8 cellular contexts compared by ENCODE assay signal in genomic region chr17:1715803-1716075, GRCh38. TPM values are rescaled to one million over a fixed set of nuclear protein-coding genes. Genes with fewer than 3 reads are reported as not detected.
DNase-seq lines count a peak whose midpoint lies in the region; ATAC-seq and TF ChIP-seq lines count a peak whose summit lies in the region.

No MANE protein-coding gene starts in this region.

- ATAC-seq in heart left ventricle (no peak), Right ventricle myocardium superior (ENCODE audit: poor library complexity) (no peak)

- H3K27me3 ChIP-seq in heart left ventricle = no peaks in the 10 kb centered on the region
- no peaks in the 10 kb centered on the region for H3K27me3 ChIP-seq in breast epithelium
- no peaks in the 10 kb centered on the region for H3K27me3 ChIP-seq in vagina

- TF ChIP-seq POLR2A in heart left ventricle (IDR thresholded peaks at IDR 0.05) = no peak
- TF ChIP-seq POLR2A in breast epithelium (IDR thresholded peaks at IDR 0.05) = no peak
- no peak for TF ChIP-seq POLR2A in vagina (IDR thresholded peaks at IDR 0.05)

- no peak for DNase-seq in heart left ventricle
- DNase-seq in Right ventricle myocardium superior = no peak
- DNase-seq in breast epithelium (ENCODE audit: low spot score in 2 of 2) = no peak
- no peak for DNase-seq in mesothelial cell of epicardium (ENCODE audit: low spot score in 2 of 2, unreplicated experiment in 2 of 2)
- peak in 1 of 2 donors; percentile 87 for DNase-seq in vagina (ENCODE audit: extremely low spot score in 2 of 2)
- DNase-seq in SK-N-DZ (ENCODE audit: low spot score) = no peak
- no peak for DNase-seq in GM19240 (ENCODE audit: insufficient read length, low spot score)
- no peak for DNase-seq in A172 (ENCODE audit: low spot score)

- peak overlapping the region; percentile 91 for H3K4me3 Mint-ChIP-seq in mesothelial cell of epicardium

- H3K36me3 ChIP-seq in heart left ventricle (peaks cover 0 to 36% (median 32%) of the 10 kb centered on the region in 9 donors), breast epithelium (no peaks in the 10 kb centered on the region), vagina (peaks cover 0 to 5% of the 10 kb centered on the region in 2 donors)

- H3K9me3 ChIP-seq in heart left ventricle (no peaks in the 10 kb centered on the region), breast epithelium (no peaks in the 10 kb centered on the region), vagina (no peaks in the 10 kb centered on the region)

- H3K27me3 Mint-ChIP-seq in mesothelial cell of epicardium (ENCODE audit: low read depth) = no peaks in the 10 kb centered on the region

- WGBS in heart left ventricle, 4 donors = 0 to 2% (median 1%) methylated on average over 1 to 22 of the region's 23 CpGs

- H3K27ac ChIP-seq in heart left ventricle = peak overlapping the region; percentile 96 to 100 (median 100)
- H3K27ac ChIP-seq in breast epithelium = peak overlapping the region; percentile 98 to 100
- H3K27ac ChIP-seq in vagina = peak overlapping the region; percentile 100

- H3K9me3 Mint-ChIP-seq in mesothelial cell of epicardium = no peaks in the 10 kb centered on the region

- H3K4me1 ChIP-seq in heart left ventricle (peaks cover 9 to 64% (median 52%) of the 10 kb centered on the region in 12 donors), breast epithelium (peaks cover 11 to 16% of the 10 kb centered on the region in 2 donors), vagina (peaks cover 45% of the 10 kb centered on the region)

- H3K4me3 ChIP-seq in heart left ventricle = peak overlapping the region; percentile 67 to 100 (median 94)
- peak overlapping the region; percentile 87 to 100 (median 96) for H3K4me3 ChIP-seq in breast epithelium
- peak overlapping the region; percentile 97 to 100 for H3K4me3 ChIP-seq in vagina

- H3K4me1 Mint-ChIP-seq in mesothelial cell of epicardium = peaks cover 57% of the 10 kb centered on the region

- no peak for TF ChIP-seq CTCF in heart left ventricle (IDR thresholded peaks at IDR 0.05)
- TF ChIP-seq CTCF in breast epithelium (IDR thresholded peaks at IDR 0.05) = no peak
- no peak for TF ChIP-seq CTCF in mesothelial cell of epicardium (IDR thresholded peaks at IDR 0.05; ENCODE audit: unreplicated experiment)
- TF ChIP-seq CTCF in vagina (IDR thresholded peaks at IDR 0.05) = no peak

- intact Hi-C loops in heart left ventricle (cut with DNase I) (loop anchor here in 6 of 10 donors (1.0 to 10.0 kb wide), 10 partner anchors 31 to 679 kb away; partner anchors contain the start of genes PRPF8 (in 3 of the 6), OVCA2 (in 1 of the 6), RILP (in 1 of the 6) and RTN4RL1 (in 1 of the 6)), Right ventricle myocardium superior (cut with DNase I) (no loop called here), breast epithelium (cut with DNase I; ENCODE audit: low total_unique reads) (loop anchor here (1.0 kb wide), 1 partner anchor 41 kb away; no protein-coding TSS in a partner anchor), vagina (cut with DNase I) (loop anchor here (2.0 to 10.0 kb wide), 3 partner anchors 47 to 141 kb away; no protein-coding TSS in a partner anchor)

- H3K27ac Mint-ChIP-seq in mesothelial cell of epicardium = peak overlapping the region; percentile 99

- H3K36me3 Mint-ChIP-seq in mesothelial cell of epicardium = peaks cover 3% of the 10 kb centered on the region

RNA-seq across cellular contexts. Expression of gene TLCD2, which starts 5.6 kb away (rescaled TPM):
- total RNA-seq in heart left ventricle (1 to 10 TPM; 1.5 to 6.1 (median 2.3) TPM), Right ventricle myocardium superior (2.0 TPM), breast epithelium (10 to 100 TPM in 1 of 3 donors, 1 to 10 TPM in 2; 3.7 to 10.9 (median 6.9) TPM), mesothelial cell of epicardium (8.6 to 9.2 TPM (median 8.7 TPM) in 3 replicates), vagina (10.8 TPM)
- 1 to 10 TPM; 1.5 to 3.3 TPM for polyA plus RNA-seq in heart left ventricle
- 0.12 and 0.44 TPM in 2 replicates for polyA plus RNA-seq in SK-N-DZ (2014; cell fraction: cytosol; rRNA removed)
- polyA plus RNA-seq in SK-N-DZ (2014; cell fraction: nucleus; rRNA removed) = 0.15 and 0.43 TPM in 2 replicates
- 0.45 and 0.50 TPM in 2 replicates for total RNA-seq in A172 (2014; rRNA removed; shearing (Covaris generic))

RNA-seq across cellular contexts. Expression of gene WDR81, which starts 8.8 kb away (rescaled TPM):
- 10 to 100 TPM in 4 of 9 donors, 1 to 10 TPM in 5; 7.2 to 29.0 (median 9.3) TPM for total RNA-seq in heart left ventricle
- polyA plus RNA-seq in heart left ventricle = 10 to 100 TPM in 1 of 2 donors, 1 to 10 TPM in 1; 9.1 to 12.5 TPM
- total RNA-seq in Right ventricle myocardium superior = 8.5 TPM
- 10 to 100 TPM; 36.6 to 52.6 (median 41.6) TPM for total RNA-seq in breast epithelium
- 20.3 to 22.9 TPM (median 20.6 TPM) in 3 replicates for total RNA-seq in mesothelial cell of epicardium
- 57.2 TPM for total RNA-seq in vagina
- polyA plus RNA-seq in SK-N-DZ (2014; cell fraction: cytosol; rRNA removed) = 21.5 and 24.9 TPM in 2 replicates
- polyA plus RNA-seq in SK-N-DZ (2014; cell fraction: nucleus; rRNA removed) = 42.6 and 48.5 TPM in 2 replicates
- 22.2 and 25.5 TPM in 2 replicates for total RNA-seq in A172 (2014; rRNA removed; shearing (Covaris generic))

RNA-seq across cellular contexts. Expression of gene SERPINF2, which starts 26.9 kb away (rescaled TPM):
- total RNA-seq in heart left ventricle = 1 to 10 TPM in 2 of 9 donors, under 1 TPM in 6, not detected in 1; 0.25 to 1.8 (median 0.77) TPM
- polyA plus RNA-seq in heart left ventricle = 1 to 10 TPM in 1 of 2 donors, under 1 TPM in 1; 0.65 to 1.4 TPM
- total RNA-seq in Right ventricle myocardium superior = 0.32 TPM
- total RNA-seq in breast epithelium = 10 to 100 TPM; 18.4 to 30.1 (median 21.3) TPM
- total RNA-seq in mesothelial cell of epicardium = 0.32 to 0.63 TPM (median 0.44 TPM) in 3 replicates
- total RNA-seq in vagina = 23.8 TPM
- polyA plus RNA-seq in SK-N-DZ (2014; cell fraction: cytosol; rRNA removed) = 0.32 and 0.53 TPM in 2 replicates
- 0.65 and 1.1 TPM in 2 replicates for polyA plus RNA-seq in SK-N-DZ (2014; cell fraction: nucleus; rRNA removed)
- total RNA-seq in A172 (2014; rRNA removed; shearing (Covaris generic)) = 0.64 and 1.9 TPM in 2 replicates

RNA-seq across cellular contexts. Expression of gene PRPF8, which starts 31.1 kb away (rescaled TPM):
- total RNA-seq in heart left ventricle (100 to 1,000 TPM; 119 to 195 (median 174) TPM), Right ventricle myocardium superior (125 TPM), breast epithelium (100 to 1,000 TPM; 173 to 183 (median 176) TPM), mesothelial cell of epicardium (331 to 354 TPM (median 334 TPM) in 3 replicates), vagina (247 TPM)
- 10 to 100 TPM; 70.1 to 98.1 TPM for polyA plus RNA-seq in heart left ventricle
- 121 and 134 TPM in 2 replicates for polyA plus RNA-seq in SK-N-DZ (2014; cell fraction: cytosol; rRNA removed)
- polyA plus RNA-seq in SK-N-DZ (2014; cell fraction: nucleus; rRNA removed) = 125 and 219 TPM in 2 replicates
- 77.9 and 90.5 TPM in 2 replicates for total RNA-seq in A172 (2014; rRNA removed; shearing (Covaris generic))

RNA-seq across cellular contexts. Expression of gene SERPINF1, which starts 46.1 kb away (rescaled TPM):
- 100 to 1,000 TPM in 5 of 9 donors, 10 to 100 TPM in 4; 67.5 to 460 (median 103) TPM for total RNA-seq in heart left ventricle
- polyA plus RNA-seq in heart left ventricle = 100 to 1,000 TPM; 101 to 125 TPM
- 131 TPM for total RNA-seq in Right ventricle myocardium superior
- total RNA-seq in breast epithelium = 1,000 to 10,000 TPM in 1 of 3 donors, 100 to 1,000 TPM in 2; 427 to 3,050 (median 615) TPM
- 69.6 to 72.5 TPM (median 71.4 TPM) in 3 replicates for total RNA-seq in mesothelial cell of epicardium
- total RNA-seq in vagina = 1,040 TPM
- polyA plus RNA-seq in SK-N-DZ (2014; cell fraction: cytosol; rRNA removed) = 458 and 511 TPM in 2 replicates
- 288 and 352 TPM in 2 replicates for polyA plus RNA-seq in SK-N-DZ (2014; cell fraction: nucleus; rRNA removed)
- 11.0 and 13.4 TPM in 2 replicates for total RNA-seq in A172 (2014; rRNA removed; shearing (Covaris generic))
